ENCODE assay signal across 1 cellular context in the genomic region with DNA sequence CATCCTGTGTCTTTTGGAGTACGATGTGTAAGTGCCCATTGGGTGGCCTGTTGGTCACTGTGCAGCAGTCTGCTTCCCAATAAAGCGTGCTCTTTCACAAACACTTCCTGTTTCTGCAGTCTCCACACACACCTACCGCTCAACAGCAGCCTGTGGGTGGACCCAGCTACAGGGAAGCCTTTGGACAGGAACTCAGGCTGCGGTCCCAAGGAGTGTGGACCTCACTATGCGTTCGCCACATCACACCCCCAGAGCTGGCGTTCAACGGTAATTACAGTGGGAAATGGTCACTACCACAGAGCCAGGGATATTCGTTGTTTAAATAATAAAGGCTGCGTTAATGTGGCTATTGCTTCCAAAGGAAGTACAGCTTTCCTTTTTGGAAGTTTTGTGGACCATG.
TF ChIP-seq lines count a peak whose summit lies in the region.

No MANE protein-coding gene starts in this region.

TF ChIP-seq in WTC11, 78 proteins besides CTCF, POLR2A, EP300 and RAD21 (continued from another document):
- TF ChIP-seq, protein P1, sequence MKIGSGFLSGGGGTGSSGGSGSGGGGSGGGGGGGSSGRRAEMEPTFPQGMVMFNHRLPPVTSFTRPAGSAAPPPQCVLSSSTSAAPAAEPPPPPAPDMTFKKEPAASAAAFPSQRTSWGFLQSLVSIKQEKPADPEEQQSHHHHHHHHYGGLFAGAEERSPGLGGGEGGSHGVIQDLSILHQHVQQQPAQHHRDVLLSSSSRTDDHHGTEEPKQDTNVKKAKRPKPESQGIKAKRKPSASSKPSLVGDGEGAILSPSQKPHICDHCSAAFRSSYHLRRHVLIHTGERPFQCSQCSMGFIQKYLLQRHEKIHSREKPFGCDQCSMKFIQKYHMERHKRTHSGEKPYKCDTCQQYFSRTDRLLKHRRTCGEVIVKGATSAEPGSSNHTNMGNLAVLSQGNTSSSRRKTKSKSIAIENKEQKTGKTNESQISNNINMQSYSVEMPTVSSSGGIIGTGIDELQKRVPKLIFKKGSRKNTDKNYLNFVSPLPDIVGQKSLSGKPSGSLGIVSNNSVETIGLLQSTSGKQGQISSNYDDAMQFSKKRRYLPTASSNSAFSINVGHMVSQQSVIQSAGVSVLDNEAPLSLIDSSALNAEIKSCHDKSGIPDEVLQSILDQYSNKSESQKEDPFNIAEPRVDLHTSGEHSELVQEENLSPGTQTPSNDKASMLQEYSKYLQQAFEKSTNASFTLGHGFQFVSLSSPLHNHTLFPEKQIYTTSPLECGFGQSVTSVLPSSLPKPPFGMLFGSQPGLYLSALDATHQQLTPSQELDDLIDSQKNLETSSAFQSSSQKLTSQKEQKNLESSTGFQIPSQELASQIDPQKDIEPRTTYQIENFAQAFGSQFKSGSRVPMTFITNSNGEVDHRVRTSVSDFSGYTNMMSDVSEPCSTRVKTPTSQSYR (CRISPR knock-in tag; IDR thresholded peaks at IDR 0.05), result no peak
- TF ChIP-seq, protein P2, sequence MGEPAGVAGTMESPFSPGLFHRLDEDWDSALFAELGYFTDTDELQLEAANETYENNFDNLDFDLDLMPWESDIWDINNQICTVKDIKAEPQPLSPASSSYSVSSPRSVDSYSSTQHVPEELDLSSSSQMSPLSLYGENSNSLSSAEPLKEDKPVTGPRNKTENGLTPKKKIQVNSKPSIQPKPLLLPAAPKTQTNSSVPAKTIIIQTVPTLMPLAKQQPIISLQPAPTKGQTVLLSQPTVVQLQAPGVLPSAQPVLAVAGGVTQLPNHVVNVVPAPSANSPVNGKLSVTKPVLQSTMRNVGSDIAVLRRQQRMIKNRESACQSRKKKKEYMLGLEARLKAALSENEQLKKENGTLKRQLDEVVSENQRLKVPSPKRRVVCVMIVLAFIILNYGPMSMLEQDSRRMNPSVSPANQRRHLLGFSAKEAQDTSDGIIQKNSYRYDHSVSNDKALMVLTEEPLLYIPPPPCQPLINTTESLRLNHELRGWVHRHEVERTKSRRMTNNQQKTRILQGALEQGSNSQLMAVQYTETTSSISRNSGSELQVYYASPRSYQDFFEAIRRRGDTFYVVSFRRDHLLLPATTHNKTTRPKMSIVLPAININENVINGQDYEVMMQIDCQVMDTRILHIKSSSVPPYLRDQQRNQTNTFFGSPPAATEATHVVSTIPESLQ (CRISPR knock-in tag; IDR thresholded peaks at IDR 0.05), result no peak
